ENCODE assay signal across 9 cellular contexts in the genomic region with DNA sequence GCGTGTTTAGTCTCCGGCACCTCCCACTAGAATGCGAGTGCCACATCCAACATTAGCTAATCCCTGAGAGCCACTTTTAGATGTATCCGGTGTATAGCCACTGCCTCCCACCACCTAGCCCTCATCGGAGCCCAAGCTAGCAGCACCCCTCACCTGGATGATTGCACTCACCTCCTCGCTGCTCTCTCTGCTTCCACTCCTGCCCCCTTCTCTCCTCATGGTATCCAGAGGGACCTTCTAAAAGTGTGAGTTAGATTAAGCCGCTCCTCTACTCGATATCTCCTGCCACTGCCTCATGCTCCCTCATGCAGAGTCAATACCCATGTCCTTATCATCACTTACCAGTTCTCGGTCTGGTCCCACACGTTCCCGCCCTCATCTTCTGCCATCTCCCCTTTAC.
"Had no signal": no experiment of that assay in that cellular context is flagged by ENCODE, and none has a peak within 500 bp of the region (broad histone marks: within the 10 kb centered on the region; RNA-seq: fewer than 3 reads in every experiment).

No MANE protein-coding gene starts in this region.

- DNase-seq: H7, HFFc6, IMR-90, KBM-7 had no signal

- H3K27ac ChIP-seq: HL-60, KMS-11 had no signal

- H3K4me1 ChIP-seq: HAP-1 had no signal

- ATAC-seq: GM23338, HCT116 had no signal

- H3K9me3 ChIP-seq: HAP-1 had no signal

- H3K36me3 ChIP-seq: HAP-1 had no signal

- H3K9ac ChIP-seq: KMS-11 had no signal

- H3K4me3 ChIP-seq: GM23338, HAP-1 had no signal

- H3K4me2 ChIP-seq: GM23338, KMS-11 had no signal

- H2AFZ ChIP-seq: GM23338 had no signal
